In genomic region chr12:25186038-25186787, GRCh38 we compare ENCODE assay signal across 14 cellular contexts. TPM values are rescaled to one million over a fixed set of nuclear protein-coding genes. Genes with fewer than 3 reads are reported as not detected.
DNase-seq lines count a peak whose midpoint lies in the region; ATAC-seq, FAIRE-seq and TF ChIP-seq lines count a peak whose summit lies in the region.
"Had no signal": no experiment of that assay in that cellular context is flagged by ENCODE, and none has a peak within 500 bp of the region (broad histone marks: within the 10 kb centered on the region; RNA-seq: fewer than 3 reads in every experiment).

No MANE protein-coding gene starts in this region.

- H3K36me3 Mint-ChIP-seq in IgD-negative memory B cell (no peaks in the 10 kb centered on the region), Caco-2 (ENCODE audit: insufficient read depth, unreplicated experiment) (no peaks in the 10 kb centered on the region)

- no peaks in the 10 kb centered on the region for H4K20me1 ChIP-seq in keratinocyte (ENCODE audit: control insufficient read depth, extremely low read depth, insufficient read depth, low read length)

- intact Hi-C loops in Caco-2 (cut with micrococcal nuclease; ENCODE audit: unreplicated experiment) = no loop called here

- no peak overlapping the region for H3K4me2 ChIP-seq in keratinocyte (ENCODE audit: control insufficient read depth, extremely low read depth, insufficient read depth, low read depth, low read length)

- H3K36me3 ChIP-seq in keratinocyte (ENCODE audit: control insufficient read depth in 2 of 2, extremely low read depth in 1 of 2, insufficient read depth in 2 of 2, low read length in 2 of 2) (no peaks in the 10 kb centered on the region), Caco-2 (ENCODE audit: control insufficient read depth, insufficient read depth, low read length) (no peaks in the 10 kb centered on the region)

- POLR2A ChIA-PET in Caco-2 (lab: Charles Lee) = no interaction called here

- H2AFZ ChIP-seq in keratinocyte (ENCODE audit: control insufficient read depth, low read length) = peak overlapping the region; percentile 66

- no TSS peak for BruUV-seq in Caco-2 (replicated peaks; lab: Mats Ljungman, UMichigan)

- H3K27ac Mint-ChIP-seq in IgD-negative memory B cell (peak overlapping the region in 1 of 3 donors; percentile 32), Caco-2 (ENCODE audit: unreplicated experiment) (no peak overlapping the region)

- peaks cover 9 to 10% (median 9%) of the 10 kb centered on the region in 3 donors for H3K4me1 Mint-ChIP-seq in IgD-negative memory B cell
- H3K4me1 Mint-ChIP-seq in Caco-2 (ENCODE audit: low read depth, unreplicated experiment) = no peaks in the 10 kb centered on the region

- no peak for FAIRE-seq in keratinocyte (lab: Jason Lieb, UNC)

- H3K9ac ChIP-seq in keratinocyte (ENCODE audit: control insufficient read depth, extremely low read depth, insufficient read depth, low read length) = no peak overlapping the region

- H3K79me2 ChIP-seq in keratinocyte (ENCODE audit: control insufficient read depth, insufficient read depth, low read length) = no peaks in the 10 kb centered on the region

- H3K4me3 ChIP-seq in keratinocyte (ENCODE audit: control insufficient read depth in 2 of 3, extremely low read depth in 1 of 3, insufficient read depth in 2 of 3, low read depth in 1 of 3, low read length in 3 of 3) (no peak overlapping the region), Caco-2 (ENCODE audit: low read depth, low read length) (no peak overlapping the region)

- no peaks in the 10 kb centered on the region for H3K27me3 ChIP-seq in keratinocyte (ENCODE audit: control insufficient read depth, extremely low read depth, insufficient read depth, low read length)
- H3K27me3 ChIP-seq in Caco-2 (replicated peaks; ENCODE audit: control insufficient read depth, insufficient read depth, low read length) = no peaks in the 10 kb centered on the region; the same call in 1 of the 2 replicates

- H3K4me3 Mint-ChIP-seq in IgD-negative memory B cell = peak overlapping the region; percentile 17 to 96 (median 86)
- no peak overlapping the region for H3K4me3 Mint-ChIP-seq in Caco-2 (ENCODE audit: unreplicated experiment)

- H3K9me3 ChIP-seq in keratinocyte (ENCODE audit: control insufficient read depth, low read depth, low read length) (no peaks in the 10 kb centered on the region), Caco-2 (no peaks in the 10 kb centered on the region)

- CTCF ChIA-PET in Caco-2 (lab: Charles Lee) = no interaction called here

- peaks cover 14% of the 10 kb centered on the region for H3K4me1 ChIP-seq in keratinocyte (ENCODE audit: control insufficient read depth, extremely low read depth, insufficient read depth, low read length)
- no peaks in the 10 kb centered on the region for H3K4me1 ChIP-seq in Caco-2

- H3K9me3 Mint-ChIP-seq in IgD-negative memory B cell = no peaks in the 10 kb centered on the region
- no peaks in the 10 kb centered on the region for H3K9me3 Mint-ChIP-seq in Caco-2 (ENCODE audit: unreplicated experiment)

- H3K27ac ChIP-seq in keratinocyte (ENCODE audit: control insufficient read depth, insufficient read depth, low read length) = no peak overlapping the region

- dilution Hi-C loops in keratinocyte (cut with MboI; ENCODE audit: extremely low pct_ligation_motif_present, low sequenced_read_pairs) = no loop called here

- ATAC-seq in GM18519 (IDR thresholded peaks at IDR 0.05; ENCODE audit: low FRiP score, unreplicated experiment) (peak; percentile 84), GM21515 (IDR thresholded peaks at IDR 0.05; ENCODE audit: unreplicated experiment) (peak; percentile 46), HG02840 (IDR thresholded peaks at IDR 0.05; ENCODE audit: low FRiP score, unreplicated experiment) (no peak), GM21367 (IDR thresholded peaks at IDR 0.05; ENCODE audit: unreplicated experiment) (no peak)
- ATAC-seq: SK-N-SH treated with all-trans-retinoic acid at 6 μM for 48 hours had no signal

- no peaks in the 10 kb centered on the region for H3K9me1 ChIP-seq in keratinocyte (ENCODE audit: control insufficient read depth, extremely low read depth, insufficient read depth, low read length)

- TF ChIP-seq CTCF in keratinocyte (optimal IDR thresholded peaks at IDR 0.05 in 1 of 3, IDR thresholded peaks at IDR 0.05 in 1 of 3, conservative IDR thresholded peaks at IDR 0.05 in 1 of 3; ENCODE audit: extremely low read depth in 1 of 3, insufficient read depth in 2 of 3, low read length in 3 of 3) (no peak), Caco-2 (IDR thresholded peaks at IDR 0.05; ENCODE audit: insufficient read depth in 1 of 2, low read depth in 1 of 2, low read length in 1 of 2, severe bottlenecking in 1 of 2, unreplicated experiment in 1 of 2) (no peak)

- DNase-seq in keratinocyte (ENCODE audit: low read depth, low spot score) (no peak), Caco-2 (no peak), COLO829 (ENCODE audit: low spot score) (no peak)
- DNase-seq: cerebellar nuclear complex, DMS53, foreskin fibroblast, retina had no signal

- no peaks in the 10 kb centered on the region for H3K27me3 Mint-ChIP-seq in IgD-negative memory B cell
- peaks cover 2% of the 10 kb centered on the region for H3K27me3 Mint-ChIP-seq in Caco-2 (ENCODE audit: insufficient read depth, unreplicated experiment)

RNA-seq across cellular contexts. Expression of gene DNAI7, which starts 8.7 kb away (rescaled TPM):
- polyA plus RNA-seq in IgD-negative memory B cell (not detected), keratinocyte (0.02 to 0.10 TPM (median 0.05 TPM) in 3 replicates)
- 0.52 TPM for polyA plus RNA-seq in keratinocyte (2011; ENCODE audit: low read depth)
- polyA plus RNA-seq in keratinocyte (2011; cell fraction: cytosol; rRNA removed) = 0.21 and 0.23 TPM in 2 replicates
- 0.15 and 0.18 TPM in 2 replicates for polyA plus RNA-seq in keratinocyte (2011; cell fraction: nucleus; rRNA removed)
- 0.30 TPM in 1 of 2 replicates, not detected in the other for polyA plus RNA-seq in keratinocyte (2012; ENCODE audit: low replicate concordance)
- 0.10 to 0.22 TPM in 2 of 3 replicates, not detected in the other for polyA minus RNA-seq in keratinocyte
- not detected for polyA minus RNA-seq in keratinocyte (2011; cell fraction: cytosol; rRNA and poly(A)+ RNA removed)
- polyA minus RNA-seq in keratinocyte (2011; cell fraction: nucleus; rRNA and poly(A)+ RNA removed) = 0.47 TPM in 1 of 2 replicates, not detected in the other
- 0.66 and 0.67 TPM in 2 replicates for total RNA-seq in Caco-2 (2022)
- total RNA-seq: HT-29 had no signal

RNA-seq across cellular contexts. Expression of gene ETFRF1, which starts 8.8 kb away (rescaled TPM):
- polyA plus RNA-seq in IgD-negative memory B cell (40.0 TPM), keratinocyte (8.0 to 13.6 TPM (median 8.5 TPM) in 3 replicates)
- 8.8 TPM for polyA plus RNA-seq in keratinocyte (2011; ENCODE audit: low read depth)
- 10.6 and 19.8 TPM in 2 replicates for polyA plus RNA-seq in keratinocyte (2011; cell fraction: cytosol; rRNA removed)
- 4.6 and 6.9 TPM in 2 replicates for polyA plus RNA-seq in keratinocyte (2011; cell fraction: nucleus; rRNA removed)
- polyA plus RNA-seq in keratinocyte (2012; ENCODE audit: low replicate concordance) = 7.7 and 9.7 TPM in 2 replicates
- 0.86 to 6.1 TPM in 2 of 3 replicates, not detected in the other for polyA minus RNA-seq in keratinocyte
- polyA minus RNA-seq in keratinocyte (2011; cell fraction: cytosol; rRNA and poly(A)+ RNA removed) = 5.0 TPM
- polyA minus RNA-seq in keratinocyte (2011; cell fraction: nucleus; rRNA and poly(A)+ RNA removed) = 1.1 TPM in 2 replicates
- total RNA-seq in Caco-2 (2022) = 9.5 and 10.2 TPM in 2 replicates

Comparison
In these comparisons a context has a peak if more than half of its experiments do, and no peak if none do; other contexts are left out.
1. ATAC-seq: peak in GM18519 (single experiment) and GM21515 (single experiment); none in HG02840 (single experiment) and GM21367 (single experiment).